ENCODE assay signal across 9 cellular contexts in genomic region chr1:91018006-91018405, GRCh38. TPM values are rescaled to one million over a fixed set of nuclear protein-coding genes. Genes with fewer than 3 reads are reported as not detected.
DNase-seq lines count a peak whose midpoint lies in the region; ATAC-seq and TF ChIP-seq lines count a peak whose summit lies in the region.
"Had no signal": no experiment of that assay in that cellular context is flagged by ENCODE, and none has a peak within 500 bp of the region (broad histone marks: within the 10 kb centered on the region; RNA-seq: fewer than 3 reads in every experiment).

No MANE protein-coding gene starts in this region.

- no peaks in the 10 kb centered on the region for H3K36me3 ChIP-seq in stomach

- no peaks in the 10 kb centered on the region for H3K9me3 ChIP-seq in stomach

- intact Hi-C loops in stomach (cut with DNase I; ENCODE audit: low total_unique reads), result loop anchor here (10.0 kb wide), 1 partner anchor 173 kb away; no protein-coding TSS in a partner anchor
- intact Hi-C loops in posterior vena cava (cut with DNase I), result no loop called here

- WGBS in stomach, 5 donors, result 60 to 69% (median 64%) methylated on average over 2 of the region's 2 CpGs

- peak overlapping the region; percentile 68 for H3K27ac Mint-ChIP-seq in activated CD4-positive, alpha-beta T cell treated with anti-CD3 and anti-CD28 coated beads, Interleukin-2, amount 10 ng/mL, durations not matched to agents 7 days and 5 days
- peak overlapping the region; percentile 51 to 68 for H3K27ac Mint-ChIP-seq in effector memory CD8-positive, alpha-beta T cell

- POLR2A ChIA-PET in activated CD4-positive, alpha-beta T cell treated with anti-CD3 and anti-CD28 coated beads, Interleukin-2, amount 10 ng/mL, durations not matched to agents 7 days and 5 days (lab: Charles Lee), result no interaction called here

- no peak overlapping the region for H3K4me3 Mint-ChIP-seq in activated CD4-positive, alpha-beta T cell treated with anti-CD3 and anti-CD28 coated beads, Interleukin-2, amount 10 ng/mL, durations not matched to agents 7 days and 5 days
- peak overlapping the region; percentile 66 to 92 for H3K4me3 Mint-ChIP-seq in effector memory CD8-positive, alpha-beta T cell

- no peak overlapping the region for H3K27ac ChIP-seq in stomach

- TF ChIP-seq POLR2A in stomach (IDR thresholded peaks at IDR 0.05), result no peak

- no peak for DNase-seq in activated CD4-positive, alpha-beta T cell treated with anti-CD3 and anti-CD28 coated beads, Interleukin-2, amount 10 ng/mL, durations not matched to agents 7 days and 5 days
- no peak for DNase-seq in activated CD4-positive, alpha-beta T cell treated with anti-CD3 and anti-CD28 coated beads, Interleukin-2, amount 50 U/mL, for 1 hour
- DNase-seq in NCI-H82 treated with DMSO at 0.1 percent for 48 hours (lab: John Stamatoyannopoulos, UW; ENCODE audit: unreplicated experiment) (peak; percentile 20), pons (ENCODE audit: low spot score) (peak; percentile 76), stomach (no peak), NCI-H2029 (lab: John Stamatoyannopoulos, UW) (no peak), posterior vena cava (ENCODE audit: low spot score) (no peak)
- no peak for DNase-seq in effector memory CD8-positive, alpha-beta T cell
- DNase-seq: effector CD8-positive, alpha-beta T cell had no signal

- H3K27me3 ChIP-seq in stomach, result no peaks in the 10 kb centered on the region

- no peak for TF ChIP-seq EP300 in stomach (IDR thresholded peaks at IDR 0.05)

- peaks cover 64% of the 10 kb centered on the region for H3K4me1 Mint-ChIP-seq in activated CD4-positive, alpha-beta T cell treated with anti-CD3 and anti-CD28 coated beads, Interleukin-2, amount 10 ng/mL, durations not matched to agents 7 days and 5 days
- peaks cover 45 to 68% of the 10 kb centered on the region in 2 donors for H3K4me1 Mint-ChIP-seq in effector memory CD8-positive, alpha-beta T cell (ENCODE audit: low read depth in 2 of 2)

- ATAC-seq in effector memory CD8-positive, alpha-beta T cell (replicated peaks), result no peak

- no peaks in the 10 kb centered on the region for H3K9me3 Mint-ChIP-seq in activated CD4-positive, alpha-beta T cell treated with anti-CD3 and anti-CD28 coated beads, Interleukin-2, amount 10 ng/mL, durations not matched to agents 7 days and 5 days
- H3K9me3 Mint-ChIP-seq in effector memory CD8-positive, alpha-beta T cell, result no peaks in the 10 kb centered on the region

- TF ChIP-seq CTCF in stomach (IDR thresholded peaks at IDR 0.05), result peak in 1 of 7 experiments; percentile 11

- CTCF ChIA-PET in activated CD4-positive, alpha-beta T cell treated with anti-CD3 and anti-CD28 coated beads, Interleukin-2, amount 10 ng/mL, durations not matched to agents 7 days and 5 days (lab: Charles Lee), result interaction anchor here (1.5 kb wide), 1 partner anchor 10 kb away, joined by 4 read pairs; no protein-coding TSS in a partner anchor

- H3K4me3 ChIP-seq in stomach, result no peak overlapping the region

- H3K27me3 Mint-ChIP-seq in activated CD4-positive, alpha-beta T cell treated with anti-CD3 and anti-CD28 coated beads, Interleukin-2, amount 10 ng/mL, durations not matched to agents 7 days and 5 days, result no peaks in the 10 kb centered on the region
- H3K27me3 Mint-ChIP-seq in effector memory CD8-positive, alpha-beta T cell, result no peaks in the 10 kb centered on the region

- H3K36me3 Mint-ChIP-seq in activated CD4-positive, alpha-beta T cell treated with anti-CD3 and anti-CD28 coated beads, Interleukin-2, amount 10 ng/mL, durations not matched to agents 7 days and 5 days (ENCODE audit: low read depth), result peaks cover 44% of the 10 kb centered on the region
- peaks cover 39% of the 10 kb centered on the region for H3K36me3 Mint-ChIP-seq in effector memory CD8-positive, alpha-beta T cell (ENCODE audit: insufficient read depth)

- peaks cover 30 to 85% (median 59%) of the 10 kb centered on the region in 4 donors for H3K4me1 ChIP-seq in stomach

RNA-seq across cellular contexts. Expression of gene ZNF644, which starts 3.8 kb away (rescaled TPM):
- total RNA-seq in activated CD4-positive, alpha-beta T cell treated with anti-CD3 and anti-CD28 coated beads, Interleukin-2, amount 10 ng/mL, durations not matched to agents 7 days and 5 days, result 10 to 100 TPM; 51.6 to 53.9 TPM
- total RNA-seq in stomach (100 to 1,000 TPM in 1 of 5 donors, 10 to 100 TPM in 4; 33.3 to 134 (median 63.0) TPM), posterior vena cava (10 to 100 TPM; 67.2 to 75.1 TPM)
- polyA plus RNA-seq in stomach, result 10 to 100 TPM; 13.2 to 19.6 (median 15.9) TPM

Comparison
In these comparisons a context has a peak if more than half of its experiments do, and no peak if none do; other contexts are left out.
1. DNase-seq: peak in NCI-H82 treated with DMSO at 0.1 percent for 48 hours (single experiment) and pons (single experiment); none in activated CD4-positive, alpha-beta T cell treated with anti-CD3 and anti-CD28 coated beads, Interleukin-2, amount 10 ng/mL, durations not matched to agents 7 days and 5 days (single experiment), activated CD4-positive, alpha-beta T cell treated with anti-CD3 and anti-CD28 coated beads, Interleukin-2, amount 50 U/mL, for 1 hour (single experiment), effector memory CD8-positive, alpha-beta T cell (0 of 3), stomach (single experiment), NCI-H2029 (single experiment) and posterior vena cava (single experiment).